ENCODE assay signal across 1 cellular context in genomic region chr6:29628419-29629281, GRCh38.
TF ChIP-seq lines count a peak whose summit lies in the region.

No MANE protein-coding gene starts in this region.

TF ChIP-seq in HEK293, 187 proteins besides CTCF, POLR2A, EP300 and RAD21 (continued from another document):
- TF ChIP-seq ZBTB7A (tag by site-specific recombination; IDR thresholded peaks at IDR 0.05; ENCODE audit: low read depth) = peak; percentile 79; the same call in 1 of the 2 replicates
- no peak for TF ChIP-seq ZNF202 (tag by site-specific recombination; IDR thresholded peaks at IDR 0.05; ENCODE audit: borderline replicate concordance)
- TF ChIP-seq RBAK (tag by site-specific recombination; IDR thresholded peaks at IDR 0.05) = 0 out of 2 replicates have a peak, but pooled peaks have one; percentile 39
- TF ChIP-seq EGR2 (tag by site-specific recombination; IDR thresholded peaks at IDR 0.05; ENCODE audit: low read depth) = no peak
- TF ChIP-seq YY2 (tag by site-specific recombination; IDR thresholded peaks at IDR 0.05) = no peak
- TF ChIP-seq SCRT1 (tag by site-specific recombination; IDR thresholded peaks at IDR 0.05; ENCODE audit: borderline replicate concordance) = no peak
- peak; percentile 25 for TF ChIP-seq PATZ1 (tag by site-specific recombination; IDR thresholded peaks at IDR 0.05)
- peak; percentile 73 for TF ChIP-seq ZSCAN30 (tag by site-specific recombination; IDR thresholded peaks at IDR 0.05)
- no peak for TF ChIP-seq TCF7L2 (IDR thresholded peaks at IDR 0.05; ENCODE audit: borderline replicate concordance, low read depth, low read length)
- TF ChIP-seq HOXA7 (CRISPR knock-in tag; IDR thresholded peaks at IDR 0.05; ENCODE audit: borderline replicate concordance) = no peak
- no peak for TF ChIP-seq ZNF555 (tag by site-specific recombination; conservative IDR thresholded peaks at IDR 0.05)
- TF ChIP-seq ZNF658 (tag by site-specific recombination; IDR thresholded peaks at IDR 0.05) = no peak
- no peak for TF ChIP-seq ZNF571 (tag by site-specific recombination; IDR thresholded peaks at IDR 0.05)
- 0 out of 2 replicates have a peak, but pooled peaks have one; percentile 22 for TF ChIP-seq ZNF518A (tag by site-specific recombination; conservative IDR thresholded peaks at IDR 0.05; ENCODE audit: low read depth)
- no peak for TF ChIP-seq ZNF677 (tag by site-specific recombination; IDR thresholded peaks at IDR 0.05)
- no peak for TF ChIP-seq ZNF529 (tag by site-specific recombination; IDR thresholded peaks at IDR 0.05; ENCODE audit: insufficient replicate concordance)
- TF ChIP-seq ZBTB1 (tag by site-specific recombination; IDR thresholded peaks at IDR 0.05) = no peak
- TF ChIP-seq ZNF558 (tag by site-specific recombination; IDR thresholded peaks at IDR 0.05) = no peak
- no peak; the same call in 1 of the 2 replicates for TF ChIP-seq ZSCAN16 (tag by site-specific recombination; IDR thresholded peaks at IDR 0.05)
- TF ChIP-seq ZNF560 (tag by site-specific recombination; IDR thresholded peaks at IDR 0.05; ENCODE audit: borderline replicate concordance) = no peak
- 0 out of 2 replicates have a peak, but pooled peaks have one; percentile 40 for TF ChIP-seq ZNF239 (tag by site-specific recombination; IDR thresholded peaks at IDR 0.05)
- TF ChIP-seq ZNF280D (tag by site-specific recombination; IDR thresholded peaks at IDR 0.05) = no peak
- TF ChIP-seq ZNF302 (tag by site-specific recombination; IDR thresholded peaks at IDR 0.05; ENCODE audit: low read depth) = no peak
- TF ChIP-seq ZNF274 (IDR thresholded peaks at IDR 0.05; ENCODE audit: low read length) = no peak
- no peak for TF ChIP-seq ZNF274 (tag by site-specific recombination; IDR thresholded peaks at IDR 0.05; ENCODE audit: borderline replicate concordance)
- TF ChIP-seq ZNF280C (tag by site-specific recombination; IDR thresholded peaks at IDR 0.05) = no peak
- TF ChIP-seq, protein P1, sequence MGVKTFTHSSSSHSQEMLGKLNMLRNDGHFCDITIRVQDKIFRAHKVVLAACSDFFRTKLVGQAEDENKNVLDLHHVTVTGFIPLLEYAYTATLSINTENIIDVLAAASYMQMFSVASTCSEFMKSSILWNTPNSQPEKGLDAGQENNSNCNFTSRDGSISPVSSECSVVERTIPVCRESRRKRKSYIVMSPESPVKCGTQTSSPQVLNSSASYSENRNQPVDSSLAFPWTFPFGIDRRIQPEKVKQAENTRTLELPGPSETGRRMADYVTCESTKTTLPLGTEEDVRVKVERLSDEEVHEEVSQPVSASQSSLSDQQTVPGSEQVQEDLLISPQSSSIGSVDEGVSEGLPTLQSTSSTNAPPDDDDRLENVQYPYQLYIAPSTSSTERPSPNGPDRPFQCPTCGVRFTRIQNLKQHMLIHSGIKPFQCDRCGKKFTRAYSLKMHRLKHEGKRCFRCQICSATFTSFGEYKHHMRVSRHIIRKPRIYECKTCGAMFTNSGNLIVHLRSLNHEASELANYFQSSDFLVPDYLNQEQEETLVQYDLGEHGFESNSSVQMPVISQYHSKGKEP (tag by site-specific recombination; IDR thresholded peaks at IDR 0.05) = no peak
- peak; percentile 26 for TF ChIP-seq ZNF629 (tag by site-specific recombination; IDR thresholded peaks at IDR 0.05)
- TF ChIP-seq, protein P2, sequence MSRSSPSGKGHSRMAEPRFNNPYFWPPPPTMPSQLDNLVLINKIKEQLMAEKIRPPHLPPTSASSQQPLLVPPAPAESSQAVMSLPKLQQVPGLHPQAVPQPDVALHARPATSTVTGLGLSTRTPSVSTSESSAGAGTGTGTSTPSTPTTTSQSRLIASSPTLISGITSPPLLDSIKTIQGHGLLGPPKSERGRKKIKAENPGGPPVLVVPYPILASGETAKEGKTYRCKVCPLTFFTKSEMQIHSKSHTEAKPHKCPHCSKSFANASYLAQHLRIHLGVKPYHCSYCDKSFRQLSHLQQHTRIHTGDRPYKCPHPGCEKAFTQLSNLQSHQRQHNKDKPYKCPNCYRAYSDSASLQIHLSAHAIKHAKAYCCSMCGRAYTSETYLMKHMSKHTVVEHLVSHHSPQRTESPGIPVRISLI (tag by site-specific recombination; IDR thresholded peaks at IDR 0.05) = no peak
- 0 out of 2 replicates have a peak, but pooled peaks have one; percentile 19 for TF ChIP-seq ZNF76 (tag by site-specific recombination; IDR thresholded peaks at IDR 0.05; ENCODE audit: borderline replicate concordance, low read depth)
- TF ChIP-seq KLF9 (tag by site-specific recombination; IDR thresholded peaks at IDR 0.05; ENCODE audit: low read depth) = no peak
- TF ChIP-seq ZNF394 (tag by site-specific recombination; IDR thresholded peaks at IDR 0.05; ENCODE audit: borderline replicate concordance) = no peak; the same call in 1 of the 2 replicates
